ENCODE assay signal across 8 cellular contexts in the genomic region with DNA sequence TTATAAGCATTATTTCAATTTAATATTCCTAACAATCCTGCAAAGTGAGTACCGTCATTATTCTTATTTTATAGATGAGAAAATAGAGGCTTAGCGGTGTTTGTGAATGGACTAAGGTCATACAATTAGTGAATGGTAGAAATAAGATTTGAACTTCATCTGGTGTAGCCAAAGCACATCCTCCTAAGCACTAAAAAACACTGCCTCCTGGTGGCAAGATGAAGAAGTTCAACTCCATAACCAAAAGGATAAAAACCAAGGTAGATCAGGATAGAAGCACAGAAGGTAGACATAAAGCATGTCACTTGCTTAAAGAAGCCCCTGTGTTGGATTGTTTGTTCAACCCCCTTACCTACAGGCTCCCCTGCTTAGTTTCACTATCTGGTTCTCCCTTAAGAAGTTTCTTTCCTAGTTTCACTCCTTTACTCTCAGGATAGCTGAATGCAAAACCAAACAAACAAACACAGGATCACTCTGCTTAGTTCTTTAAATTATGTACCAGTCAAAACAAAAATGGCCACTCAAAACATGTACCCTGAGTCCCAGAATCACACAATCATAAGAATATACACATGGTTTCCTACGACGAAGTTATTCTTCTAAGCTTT. TPM values are rescaled to one million over a fixed set of nuclear protein-coding genes. Genes with fewer than 3 reads are reported as not detected.
DNase-seq lines count a peak whose midpoint lies in the region; ATAC-seq and TF ChIP-seq lines count a peak whose summit lies in the region.

No MANE protein-coding gene starts in this region.

- H3K27ac ChIP-seq in CD8-positive, alpha-beta T cell (ENCODE audit: low read depth, low read length), result no peak overlapping the region
- no peak overlapping the region for H3K27ac ChIP-seq in SJCRH30

- H3K4me1 ChIP-seq in CD8-positive, alpha-beta T cell (ENCODE audit: insufficient read depth, low read length), result no peaks in the 10 kb centered on the region
- H3K4me1 ChIP-seq in SJCRH30, result no peaks in the 10 kb centered on the region

- H3K4me1 Mint-ChIP-seq in CD8-positive, alpha-beta T cell (ENCODE audit: low read depth), result peaks cover 3% of the 10 kb centered on the region
- peaks cover 15 to 17% of the 10 kb centered on the region in 2 donors for H3K4me1 Mint-ChIP-seq in immature natural killer cell

- no peak for TF ChIP-seq POLR2A in lower leg skin (IDR thresholded peaks at IDR 0.05)

- no peaks in the 10 kb centered on the region for H3K36me3 Mint-ChIP-seq in CD8-positive, alpha-beta T cell
- H3K36me3 Mint-ChIP-seq in immature natural killer cell, result no peaks in the 10 kb centered on the region

- no peak overlapping the region for H3K4me3 ChIP-seq in CD8-positive, alpha-beta T cell (ENCODE audit: low read depth, low read length)
- no peak overlapping the region for H3K4me3 ChIP-seq in SJCRH30
- no peak overlapping the region for H3K4me3 ChIP-seq in MG63
- no peak overlapping the region for H3K4me3 ChIP-seq in lower leg skin (ENCODE audit: low read depth, poor library complexity, severe bottlenecking)

- ATAC-seq in CD8-positive, alpha-beta T cell, result peak; percentile 54
- peak; percentile 68 for ATAC-seq in GM19455 (IDR thresholded peaks at IDR 0.05; ENCODE audit: unreplicated experiment)

- no peaks in the 10 kb centered on the region for H3K9me3 Mint-ChIP-seq in CD8-positive, alpha-beta T cell
- H3K9me3 Mint-ChIP-seq in immature natural killer cell, result no peaks in the 10 kb centered on the region

- H3K4me3 Mint-ChIP-seq in CD8-positive, alpha-beta T cell, result no peak overlapping the region
- no peak overlapping the region for H3K4me3 Mint-ChIP-seq in immature natural killer cell

- no peaks in the 10 kb centered on the region for H3K9me3 ChIP-seq in CD8-positive, alpha-beta T cell (ENCODE audit: low read length)
- H3K9me3 ChIP-seq in SJCRH30 (replicated peaks) (no peaks in the 10 kb centered on the region), MG63 (no peaks in the 10 kb centered on the region; the same call in 1 of the 2 replicates)

- no peak overlapping the region for H3K27ac Mint-ChIP-seq in CD8-positive, alpha-beta T cell
- H3K27ac Mint-ChIP-seq in immature natural killer cell, result no peak overlapping the region

- CTCF ChIA-PET in CD8-positive, alpha-beta T cell (lab: Charles Lee), result interaction anchor here (0.6 to 2.5 kb wide), 8 partner anchors 10 to 885 kb away, joined by 3 to 13 read pairs (median 4); a partner anchor contains a TSS

- H3K36me3 ChIP-seq in CD8-positive, alpha-beta T cell (ENCODE audit: insufficient read depth, low read length), result no peaks in the 10 kb centered on the region
- H3K36me3 ChIP-seq in SJCRH30, result no peaks in the 10 kb centered on the region
- no peaks in the 10 kb centered on the region for H3K36me3 ChIP-seq in MG63

- peak; percentile 74 for TF ChIP-seq CTCF in CD8-positive, alpha-beta T cell (IDR thresholded peaks at IDR 0.05)
- TF ChIP-seq CTCF in lower leg skin (IDR thresholded peaks at IDR 0.05), result no peak

- no peaks in the 10 kb centered on the region for H3K27me3 Mint-ChIP-seq in CD8-positive, alpha-beta T cell (ENCODE audit: low read depth)
- H3K27me3 Mint-ChIP-seq in immature natural killer cell (ENCODE audit: low read depth in 3 of 3), result no peaks in the 10 kb centered on the region

- intact Hi-C loops in CD8-positive, alpha-beta T cell (cut with DNase I, micrococcal nuclease), result loop anchor here (5.0 kb wide), 3 partner anchors 207 to 1127 kb away; no protein-coding TSS in a partner anchor
- intact Hi-C loops in lower leg skin (cut with DNase I; ENCODE audit: low total_unique reads), result no loop called here

- no peaks in the 10 kb centered on the region for H3K27me3 ChIP-seq in CD8-positive, alpha-beta T cell (ENCODE audit: insufficient read depth, low read length)
- H3K27me3 ChIP-seq in SJCRH30, result no peaks in the 10 kb centered on the region
- no peaks in the 10 kb centered on the region for H3K27me3 ChIP-seq in MG63

- POLR2A ChIA-PET in CD8-positive, alpha-beta T cell (lab: Charles Lee), result no interaction called here

- DNase-seq in CD8-positive, alpha-beta T cell, result peak in 1 of 7 experiments; percentile 15
- peak; percentile 7 to 57 for DNase-seq in SJCRH30
- DNase-seq in immature natural killer cell, result peak in 2 of 3 donors; percentile 21 to 31
- DNase-seq in cerebellum (ENCODE audit: low spot score), result no peak
- DNase-seq in MG63, result no peak
- DNase-seq in lower leg skin (ENCODE audit: low spot score in 2 of 2), result no peak
- DNase-seq in activated CD4-positive, alpha-beta T cell treated with anti-CD3 and anti-CD28 coated beads for 1 hour, result no peak

- 95 to 96% methylated on average over 4 of the region's 4 CpGs for WGBS in lower leg skin, 2 donors

RNA-seq across cellular contexts. Expression of a gene that starts 12.7 kb away (rescaled TPM):
- total RNA-seq in CD8-positive, alpha-beta T cell, result under 1 TPM; 0.22 to 0.43 TPM
- not detected in 2 replicates for total RNA-seq in SJCRH30 (2014; rRNA removed; shearing (Covaris generic))
- polyA plus RNA-seq in immature natural killer cell, result 1 to 10 TPM in 1 of 3 donors, under 1 TPM in 2; 0.28 to 1.1 (median 0.34) TPM
- 4.4 TPM for total RNA-seq in cerebellum
- total RNA-seq in MG63 (2014; rRNA removed; shearing (Covaris generic); ENCODE audit: low replicate concordance), result not detected in 2 replicates
- total RNA-seq in lower leg skin, result 1 to 10 TPM in 1 of 4 donors, under 1 TPM in 1, not detected in 2; 0.16 to 3.5 TPM

Comparison
In these comparisons a context has a peak if more than half of its experiments do, and no peak if none do; other contexts are left out.
1. DNase-seq: peak in SJCRH30 (2 of 2) and immature natural killer cell (2 of 3); none in cerebellum (single experiment), MG63 (single experiment), lower leg skin (0 of 2) and activated CD4-positive, alpha-beta T cell treated with anti-CD3 and anti-CD28 coated beads for 1 hour (single experiment).